ENCODE assay signal across 8 cellular contexts in the genomic region with DNA sequence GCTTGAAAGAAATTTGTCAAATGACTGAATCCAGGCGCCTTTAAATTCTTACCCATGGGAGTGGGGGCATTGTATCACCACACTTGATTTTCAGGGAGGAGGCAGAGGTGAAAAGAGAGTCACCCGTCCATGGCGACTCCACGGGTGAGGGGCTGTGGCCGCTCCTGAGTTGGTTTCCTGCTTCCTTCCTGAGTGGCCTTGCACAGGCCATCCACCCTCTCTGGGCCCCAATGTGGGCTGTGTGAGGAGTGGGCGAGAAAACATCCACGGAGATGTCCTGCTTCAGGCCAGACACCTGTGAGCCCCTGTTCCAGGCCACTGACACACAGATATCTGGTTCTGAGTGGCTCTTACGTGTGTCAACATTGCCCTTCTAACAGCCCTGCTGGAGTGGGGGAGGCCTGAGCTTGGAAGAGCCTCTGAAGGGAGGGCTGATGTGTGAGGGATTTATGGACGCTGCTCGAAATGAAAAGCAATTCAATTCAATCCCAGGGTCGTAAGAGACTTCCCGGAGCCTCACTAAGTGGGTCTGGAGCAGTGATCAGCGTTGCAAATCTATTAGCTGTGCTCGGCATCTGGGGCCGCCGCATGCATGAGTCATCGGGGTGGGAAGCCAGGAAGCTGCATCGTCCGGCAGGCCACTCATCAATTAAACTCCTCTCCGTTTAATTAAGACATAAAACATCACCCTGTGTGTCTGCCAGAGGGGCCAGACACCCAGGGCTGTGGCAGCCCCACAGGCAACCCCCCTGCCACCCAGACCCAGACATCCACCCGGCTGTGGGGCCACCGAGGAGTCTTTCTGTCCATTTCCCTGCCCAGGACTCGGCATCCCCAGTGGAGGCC.
DNase-seq lines count a peak whose midpoint lies in the region; ATAC-seq and TF ChIP-seq lines count a peak whose summit lies in the region.

No MANE protein-coding gene starts in this region.

- peak; percentile 91 for DNase-seq in DMS153 (lab: John Stamatoyannopoulos, UW)
- DNase-seq in NCI-H1092 treated with DMSO at 0.1 percent for 48 hours (lab: John Stamatoyannopoulos, UW): peak; percentile 97
- DNase-seq in astrocyte of the hippocampus (ENCODE audit: low read depth, low spot score): peak; percentile 85
- DNase-seq in stimulated activated CD4-positive, alpha-beta T cell treated with anti-CD3 and anti-CD28 coated beads, Interleukin-15, amount 100 ng/mL, for 24 hours: no peak
- DNase-seq in NCI-H1048 (lab: John Stamatoyannopoulos, UW): no peak

- H3K27me3 Mint-ChIP-seq in nephron (ENCODE audit: low read depth): peaks cover 48% of the 10 kb centered on the region

- H3K27ac Mint-ChIP-seq in nephron: peak overlapping the region; percentile 2 to 56 (median 51)

- peaks cover 18% of the 10 kb centered on the region for H3K9me3 Mint-ChIP-seq in nephron

- no peak for TF ChIP-seq CTCF in nephron (IDR thresholded peaks at IDR 0.05; ENCODE audit: unreplicated experiment in 3 of 3)

- no peaks in the 10 kb centered on the region for H3K36me3 Mint-ChIP-seq in nephron (ENCODE audit: low read depth)

- ATAC-seq in GM18519 (IDR thresholded peaks at IDR 0.05; ENCODE audit: low FRiP score, unreplicated experiment) (no peak), GM21576 (IDR thresholded peaks at IDR 0.05; ENCODE audit: unreplicated experiment) (no peak)

- H3K4me3 Mint-ChIP-seq in nephron: peak overlapping the region in 1 of 3 experiments; percentile 22

- H3K4me1 Mint-ChIP-seq in nephron: peaks cover 48% of the 10 kb centered on the region

Comparison
In these comparisons a context has a peak if more than half of its experiments do, and no peak if none do; other contexts are left out.
1. DNase-seq: peak in DMS153 (single experiment), NCI-H1092 treated with DMSO at 0.1 percent for 48 hours (single experiment) and astrocyte of the hippocampus (single experiment); none in stimulated activated CD4-positive, alpha-beta T cell treated with anti-CD3 and anti-CD28 coated beads, Interleukin-15, amount 100 ng/mL, for 24 hours (single experiment) and NCI-H1048 (single experiment).